Comparison of ENCODE assay signal across 8 cellular contexts in genomic region chr10:68957284-68957615, GRCh38. TPM values are rescaled to one million over a fixed set of nuclear protein-coding genes. Genes with fewer than 3 reads are reported as not detected.
A peak's percentile ranks its signal among the peaks of the same experiment; 100 is the strongest.
DNase-seq lines count a peak whose midpoint lies in the region; ATAC-seq and TF ChIP-seq lines count a peak whose summit lies in the region.

No MANE protein-coding gene starts in this region.

- H3K36me3 ChIP-seq in MG63 (peaks cover 68% of the 10 kb centered on the region), neural cell (ENCODE audit: insufficient read depth, low read length) (no peaks in the 10 kb centered on the region)

- H3K4me3 ChIP-seq in MG63 (peak overlapping the region; percentile 93), neural cell (ENCODE audit: low read length) (peak overlapping the region; percentile 85)

- H3K4me3 Mint-ChIP-seq in effector memory CD8-positive, alpha-beta T cell: peak overlapping the region; percentile 95 to 100

- H3K27me3 ChIP-seq in MG63 (no peaks in the 10 kb centered on the region), neural cell (ENCODE audit: insufficient read depth, low read depth, low read length) (no peaks in the 10 kb centered on the region)

- no peaks in the 10 kb centered on the region for H3K9me2 ChIP-seq in neural cell (ENCODE audit: insufficient read depth, low read length)

- DNase-seq in MG63 (no peak), pons (ENCODE audit: low spot score) (no peak), AG20443 (ENCODE audit: low spot score) (no peak), nucleus accumbens (lab: John Stamatoyannopoulos, UW) (no peak)
- no peak for DNase-seq in effector memory CD8-positive, alpha-beta T cell

- ATAC-seq in effector memory CD8-positive, alpha-beta T cell (replicated peaks): no peak
- no peak for ATAC-seq in GM21390 (IDR thresholded peaks at IDR 0.05; ENCODE audit: unreplicated experiment)

- no peaks in the 10 kb centered on the region for H3K27me3 Mint-ChIP-seq in effector memory CD8-positive, alpha-beta T cell

- H2AFZ ChIP-seq in neural cell (ENCODE audit: low read depth, low read length): no peak overlapping the region

- TF ChIP-seq EP300 in neural cell (conservative IDR thresholded peaks at IDR 0.05; ENCODE audit: poor library complexity, severe bottlenecking): no peak

- peaks cover 61% of the 10 kb centered on the region for H3K36me3 Mint-ChIP-seq in effector memory CD8-positive, alpha-beta T cell (ENCODE audit: insufficient read depth)

- no peaks in the 10 kb centered on the region for H3K9me3 ChIP-seq in MG63
- H3K9me3 ChIP-seq in neural cell (ENCODE audit: low read length): no peaks in the 10 kb centered on the region

- peak overlapping the region; percentile 98 to 100 for H3K27ac Mint-ChIP-seq in effector memory CD8-positive, alpha-beta T cell

- H3F3A ChIP-seq in neural cell (ENCODE audit: insufficient read depth, low read length, poor library complexity, severe bottlenecking): peaks cover 6% of the 10 kb centered on the region

- no peaks in the 10 kb centered on the region for H4K20me1 ChIP-seq in neural cell (ENCODE audit: insufficient read depth)

- H3K79me2 ChIP-seq in neural cell (replicated peaks; ENCODE audit: insufficient read depth, low read length): peaks cover 28% of the 10 kb centered on the region

- H3K27ac ChIP-seq in C4-2B: peak overlapping the region; percentile 94
- no peak overlapping the region for H3K27ac ChIP-seq in neural cell (ENCODE audit: low read length)

- no peaks in the 10 kb centered on the region for H3K9me3 Mint-ChIP-seq in effector memory CD8-positive, alpha-beta T cell

- TF ChIP-seq RAD21 in neural cell (conservative IDR thresholded peaks at IDR 0.05): no peak

- H3K4me1 Mint-ChIP-seq in effector memory CD8-positive, alpha-beta T cell (ENCODE audit: low read depth in 2 of 2): peaks cover 25 to 39% of the 10 kb centered on the region in 2 donors

- TF ChIP-seq CTCF in C4-2B (conservative IDR thresholded peaks at IDR 0.05) (no peak), neural cell (IDR thresholded peaks at IDR 0.05; ENCODE audit: poor library complexity, severe bottlenecking) (no peak)

- no peak overlapping the region for H3K9ac ChIP-seq in neural cell (ENCODE audit: low read length)

- peak overlapping the region; percentile 45 for H3K4me2 ChIP-seq in neural cell (ENCODE audit: low read length)

TF ChIP-seq in neural cell, 6 proteins besides CTCF, POLR2A, EP300 and RAD21:
- TF ChIP-seq POLR2AphosphoS5 (IDR thresholded peaks at IDR 0.05) (no peak), TAF1 (IDR thresholded peaks at IDR 0.05; ENCODE audit: low read depth) (no peak), REST (IDR thresholded peaks at IDR 0.05; ENCODE audit: borderline replicate concordance) (no peak), EZH2 (IDR thresholded peaks at IDR 0.05; ENCODE audit: borderline replicate concordance, insufficient read depth, low read length, poor library complexity, severe bottlenecking) (no peak)
TF ChIP-seq in neural cell: peak in this region for 0.

RNA-seq across cellular contexts. Expression of gene DDX21, which starts 1.3 kb away (rescaled TPM):
- 68.3 and 94.6 TPM in 2 replicates for total RNA-seq in MG63 (2014; rRNA removed; shearing (Covaris generic); ENCODE audit: low replicate concordance)
- 29.6 and 33.0 TPM in 2 replicates for polyA plus RNA-seq in neural cell
- 47.5 and 50.1 TPM in 2 replicates for polyA minus RNA-seq in neural cell

RNA-seq across cellular contexts. Expression of gene KIFBP, which starts 31.4 kb away (rescaled TPM):
- 40.4 and 43.5 TPM in 2 replicates for total RNA-seq in MG63 (2014; rRNA removed; shearing (Covaris generic); ENCODE audit: low replicate concordance)
- polyA plus RNA-seq in neural cell: 76.9 and 94.1 TPM in 2 replicates
- polyA minus RNA-seq in neural cell: 52.8 and 61.6 TPM in 2 replicates

RNA-seq across cellular contexts. Expression of gene DDX50, which starts 56.1 kb away (rescaled TPM):
- 26.2 and 39.2 TPM in 2 replicates for total RNA-seq in MG63 (2014; rRNA removed; shearing (Covaris generic); ENCODE audit: low replicate concordance)
- polyA plus RNA-seq in neural cell: 45.6 and 51.1 TPM in 2 replicates
- polyA minus RNA-seq in neural cell: 75.0 and 76.2 TPM in 2 replicates
